Comparison of ENCODE assay signal across 27 cellular contexts in the genomic region with DNA sequence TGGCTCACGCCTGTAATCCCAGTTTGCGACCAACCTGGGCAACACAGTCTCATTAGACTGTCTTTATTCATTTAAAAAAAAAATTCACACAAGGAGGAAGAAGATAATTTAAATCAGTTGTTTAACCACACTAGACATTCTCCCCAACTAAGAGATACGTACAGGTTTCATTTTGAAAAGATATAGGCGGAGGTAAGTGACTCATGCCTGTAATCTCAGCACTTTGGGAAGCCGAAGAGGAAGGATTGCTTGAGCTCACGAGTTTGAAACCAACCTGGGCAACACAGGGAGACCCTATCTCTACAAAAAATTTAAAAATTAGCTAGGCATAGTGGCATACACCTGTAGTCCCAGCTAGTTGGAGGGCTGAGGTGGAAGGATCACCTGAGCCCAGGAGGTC.
"Had no signal": no experiment of that assay in that cellular context is flagged by ENCODE, and none has a peak within 500 bp of the region (broad histone marks: within the 10 kb centered on the region; RNA-seq: fewer than 3 reads in every experiment).

No MANE protein-coding gene starts in this region.

- H3K4me3 Mint-ChIP-seq: activated T-helper 1 cell treated with anti-CD3 and anti-CD28 coated beads, Interleukin-12 subunit alpha, Interleukin-12 subunit beta, Interleukin-2, Interleukin-4 antibody, amounts not matched to agents 30 ng/mL and 10 ng/mL and 1 ng/mL, durations not matched to agents 14 hours and 24 hours and 36 hours; nephron; stimulated activated naive B cell treated with anti-CD40 and anti-IgM and Interleukin-4, amounts not matched to agents 10 μg/mL and 1 μg/mL and 100 μg/mL, for 72 hours; T-helper 2 cell treated with Interferon-gamma antibody and Interleukin-4, amounts not matched to agents 5 μg/mL and 100 μg/mL, for 36 hours had no signal

- H3K27ac ChIP-seq: brain microvascular endothelial cell, esophagus muscularis mucosa, foreskin keratinocyte, heart left ventricle, neutrophil, ovary, prostate gland, sigmoid colon, tibial nerve had no signal

- H3K9me3 Mint-ChIP-seq: activated T-helper 1 cell treated with anti-CD3 and anti-CD28 coated beads, Interleukin-12 subunit alpha, Interleukin-12 subunit beta, Interleukin-2, Interleukin-4 antibody, amounts not matched to agents 30 ng/mL and 10 ng/mL and 1 ng/mL, durations not matched to agents 14 hours and 24 hours and 36 hours; nephron; stimulated activated naive B cell treated with anti-CD40 and anti-IgM and Interleukin-4, amounts not matched to agents 10 μg/mL and 1 μg/mL and 100 μg/mL, for 72 hours; T-helper 2 cell treated with Interferon-gamma antibody and Interleukin-4, amounts not matched to agents 5 μg/mL and 100 μg/mL, for 36 hours had no signal

- DNase-seq: activated CD4-positive, alpha-beta T cell treated with anti-CD3 and anti-CD28 coated beads for 48 hours; activated CD4-positive, alpha-beta T cell treated with anti-CD3 and anti-CD28 coated beads, Interleukin-2, amount 50 U/mL, for 48 hours; activated CD8-positive, alpha-beta memory T cell treated with anti-CD3 and anti-CD28 coated beads for 24 hours; activated gamma-delta T cell treated with Interleukin-2 at 50 U/mL for 16 hours; activated naive CD4-positive, alpha-beta T cell treated with anti-CD3 and anti-CD28 coated beads, Interleukin-2, amount 50 U/mL, for 16 hours; activated T-cell treated with anti-CD3 and anti-CD28 coated beads, Interleukin-2, amount 50 U/mL, for 1 hour; amniotic stem cell; brain microvascular endothelial cell; foreskin keratinocyte; heart left ventricle; left ventricle myocardium superior; ovary; sigmoid colon; stimulated activated CD4-positive, alpha-beta T cell treated with anti-CD3 and anti-CD28 coated beads, Interleukin-15, amount 100 ng/mL, for 24 hours; stimulated activated CD4-positive, alpha-beta T cell treated with anti-CD3 and anti-CD28 coated beads, Interleukin-2, amount 100 ng/mL, for 24 hours; stimulated activated naive B cell treated with anti-CD40 and anti-IgM and Interleukin-4, amounts not matched to agents 10 μg/mL and 1 μg/mL and 100 μg/mL, for 72 hours; T-helper 1 cell had no signal

- H3K4me3 ChIP-seq: esophagus muscularis mucosa, heart left ventricle, ovary, prostate gland, sigmoid colon, smooth muscle cell, tibial nerve had no signal

- H3K27me3 ChIP-seq: brain microvascular endothelial cell, esophagus muscularis mucosa, foreskin keratinocyte, heart left ventricle, neutrophil, ovary, sigmoid colon, tibial nerve had no signal

- FAIRE-seq: astrocyte, urothelium cell line had no signal

- H3K36me3 Mint-ChIP-seq: stimulated activated naive B cell treated with anti-CD40 and anti-IgM and Interleukin-4, amounts not matched to agents 10 μg/mL and 1 μg/mL and 100 μg/mL, for 72 hours had no signal

- H3K4me1 ChIP-seq: prostate gland had no signal

- H3K36me3 ChIP-seq: brain microvascular endothelial cell, esophagus muscularis mucosa, heart left ventricle, neutrophil, ovary, prostate gland, sigmoid colon, tibial nerve had no signal

- H3K4me2 ChIP-seq: smooth muscle cell had no signal

- H3K9me3 ChIP-seq: esophagus muscularis mucosa, heart left ventricle, neutrophil, ovary, prostate gland, sigmoid colon, tibial nerve had no signal

- ATAC-seq: foreskin keratinocyte; heart left ventricle; left ventricle myocardium superior; stimulated activated naive B cell treated with anti-CD40 and anti-IgM and Interleukin-4, amounts not matched to agents 10 μg/mL and 1 μg/mL and 100 μg/mL, for 72 hours had no signal

- H3K27ac Mint-ChIP-seq: activated T-helper 1 cell treated with anti-CD3 and anti-CD28 coated beads, Interleukin-12 subunit alpha, Interleukin-12 subunit beta, Interleukin-2, Interleukin-4 antibody, amounts not matched to agents 30 ng/mL and 10 ng/mL and 1 ng/mL, durations not matched to agents 14 hours and 24 hours and 36 hours; stimulated activated naive B cell treated with anti-CD40 and anti-IgM and Interleukin-4, amounts not matched to agents 10 μg/mL and 1 μg/mL and 100 μg/mL, for 72 hours; T-helper 2 cell treated with Interferon-gamma antibody and Interleukin-4, amounts not matched to agents 5 μg/mL and 100 μg/mL, for 36 hours had no signal
